26 cellular contexts compared by ENCODE assay signal in genomic region chr1:64036549-64036948, GRCh38.
"Had no signal": no experiment of that assay in that cellular context is flagged by ENCODE, and none has a peak within 500 bp of the region (broad histone marks: within the 10 kb centered on the region; RNA-seq: fewer than 3 reads in every experiment).

No MANE protein-coding gene starts in this region.

- H3K27me3 Mint-ChIP-seq: activated CD4-positive, alpha-beta T cell treated with anti-CD3 and anti-CD28 coated beads, Interleukin-2, amount 10 ng/mL, durations not matched to agents 7 days and 5 days had no signal

- H3K4me1 ChIP-seq: colonic mucosa had no signal

- H3K36me3 ChIP-seq: ascending aorta, colonic mucosa, esophagus squamous epithelium, gastroesophageal sphincter, heart right ventricle had no signal

- DNase-seq: activated CD4-positive, alpha-beta memory T cell treated with anti-CD3 and anti-CD28 coated beads, Interleukin-2, amount 10 ng/mL, durations not matched to agents 7 days and 5 days; activated CD4-positive, alpha-beta T cell treated with anti-CD3 and anti-CD28 coated beads for 36 hours; activated CD4-positive, alpha-beta T cell treated with anti-CD3 and anti-CD28 coated beads, Interleukin-2, amount 10 ng/mL, durations not matched to agents 7 days and 5 days; activated CD4-positive, alpha-beta T cell treated with anti-CD3 and anti-CD28 coated beads, Interleukin-2, amount 50 U/mL, for 4 hours; activated CD4-positive, CD25-positive, alpha-beta regulatory T cell; activated CD4-positive, CD25-positive, alpha-beta regulatory T cell treated with anti-CD3 and anti-CD28 coated beads, Interleukin-2, amount 50 U/mL, for 72 hours; activated CD8-positive, alpha-beta memory T cell treated with anti-CD3 and anti-CD28 coated beads, Interleukin-2, amount 50 U/mL, for 48 hours; activated gamma-delta T cell; activated naive CD4-positive, alpha-beta T cell; activated naive CD4-positive, alpha-beta T cell treated with anti-CD3 and anti-CD28 coated beads, Interleukin-2, amount 10 ng/mL, durations not matched to agents 7 days and 5 days; activated naive CD8-positive, alpha-beta T cell treated with anti-CD3 and anti-CD28 coated beads, Interleukin-2, amount 10 ng/mL, durations not matched to agents 7 days and 5 days; activated T-cell treated with anti-CD3 and anti-CD28 coated beads for 4 hours; activated T-cell treated with anti-CD3 and anti-CD28 coated beads, Interleukin-2, amount 50 U/mL, for 24 hours; activated T-cell treated with anti-CD3 and anti-CD28 coated beads, Interleukin-2, amount 50 U/mL, for 72 hours; body of pancreas; caudate nucleus; colonic mucosa; effector CD8-positive, alpha-beta T cell; esophagus squamous epithelium; foreskin melanocyte; heart right ventricle; T-helper 2 cell had no signal

- H3K27me3 ChIP-seq: ascending aorta, body of pancreas, colonic mucosa, esophagus squamous epithelium, gastroesophageal sphincter, heart right ventricle had no signal

- H3K27ac Mint-ChIP-seq: activated CD4-positive, alpha-beta memory T cell treated with anti-CD3 and anti-CD28 coated beads, Interleukin-2, amount 10 ng/mL, durations not matched to agents 7 days and 5 days; activated CD4-positive, alpha-beta T cell treated with anti-CD3 and anti-CD28 coated beads for 36 hours; activated CD4-positive, alpha-beta T cell treated with anti-CD3 and anti-CD28 coated beads, Interleukin-2, amount 10 ng/mL, durations not matched to agents 7 days and 5 days; activated naive CD4-positive, alpha-beta T cell treated with anti-CD3 and anti-CD28 coated beads, Interleukin-2, amount 10 ng/mL, durations not matched to agents 7 days and 5 days; activated naive CD4-positive, alpha-beta T cell treated with anti-CD3 and anti-CD28 coated beads, Interleukin-2, amount 50 U/mL, for 72 hours; activated naive CD8-positive, alpha-beta T cell treated with anti-CD3 and anti-CD28 coated beads, Interleukin-2, amount 10 ng/mL, durations not matched to agents 7 days and 5 days; activated T-cell treated with anti-CD3 and anti-CD28 coated beads, Interleukin-2, amount 50 U/mL, for 24 hours; activated T-cell treated with anti-CD3 and anti-CD28 coated beads, Interleukin-2, amount 50 U/mL, for 72 hours had no signal

- H3K4me1 Mint-ChIP-seq: activated CD4-positive, alpha-beta memory T cell treated with anti-CD3 and anti-CD28 coated beads, Interleukin-2, amount 10 ng/mL, durations not matched to agents 7 days and 5 days; activated CD4-positive, alpha-beta T cell treated with anti-CD3 and anti-CD28 coated beads for 36 hours; activated CD4-positive, alpha-beta T cell treated with anti-CD3 and anti-CD28 coated beads, Interleukin-2, amount 10 ng/mL, durations not matched to agents 7 days and 5 days; activated naive CD4-positive, alpha-beta T cell treated with anti-CD3 and anti-CD28 coated beads, Interleukin-2, amount 10 ng/mL, durations not matched to agents 7 days and 5 days; activated naive CD8-positive, alpha-beta T cell treated with anti-CD3 and anti-CD28 coated beads, Interleukin-2, amount 10 ng/mL, durations not matched to agents 7 days and 5 days had no signal

- H3K4me3 Mint-ChIP-seq: activated CD4-positive, alpha-beta memory T cell treated with anti-CD3 and anti-CD28 coated beads, Interleukin-2, amount 10 ng/mL, durations not matched to agents 7 days and 5 days; activated CD4-positive, alpha-beta T cell treated with anti-CD3 and anti-CD28 coated beads for 36 hours; activated CD4-positive, alpha-beta T cell treated with anti-CD3 and anti-CD28 coated beads, Interleukin-2, amount 10 ng/mL, durations not matched to agents 7 days and 5 days; activated naive CD4-positive, alpha-beta T cell treated with anti-CD3 and anti-CD28 coated beads, Interleukin-2, amount 10 ng/mL, durations not matched to agents 7 days and 5 days; activated naive CD8-positive, alpha-beta T cell treated with anti-CD3 and anti-CD28 coated beads, Interleukin-2, amount 10 ng/mL, durations not matched to agents 7 days and 5 days; activated T-cell treated with anti-CD3 and anti-CD28 coated beads, Interleukin-2, amount 50 U/mL, for 24 hours; activated T-cell treated with anti-CD3 and anti-CD28 coated beads, Interleukin-2, amount 50 U/mL, for 72 hours had no signal

- H3K36me3 Mint-ChIP-seq: activated naive CD4-positive, alpha-beta T cell treated with anti-CD3 and anti-CD28 coated beads, Interleukin-2, amount 10 ng/mL, durations not matched to agents 7 days and 5 days; activated naive CD4-positive, alpha-beta T cell treated with anti-CD3 and anti-CD28 coated beads, Interleukin-2, amount 50 U/mL, for 72 hours; activated naive CD8-positive, alpha-beta T cell treated with anti-CD3 and anti-CD28 coated beads, Interleukin-2, amount 10 ng/mL, durations not matched to agents 7 days and 5 days had no signal

- H3K9me3 Mint-ChIP-seq: activated CD4-positive, alpha-beta memory T cell treated with anti-CD3 and anti-CD28 coated beads, Interleukin-2, amount 10 ng/mL, durations not matched to agents 7 days and 5 days; activated CD4-positive, alpha-beta T cell treated with anti-CD3 and anti-CD28 coated beads, Interleukin-2, amount 10 ng/mL, durations not matched to agents 7 days and 5 days; activated naive CD4-positive, alpha-beta T cell treated with anti-CD3 and anti-CD28 coated beads, Interleukin-2, amount 10 ng/mL, durations not matched to agents 7 days and 5 days; activated naive CD8-positive, alpha-beta T cell treated with anti-CD3 and anti-CD28 coated beads, Interleukin-2, amount 10 ng/mL, durations not matched to agents 7 days and 5 days; activated T-cell treated with anti-CD3 and anti-CD28 coated beads, Interleukin-2, amount 50 U/mL, for 24 hours; activated T-cell treated with anti-CD3 and anti-CD28 coated beads, Interleukin-2, amount 50 U/mL, for 72 hours had no signal

- H3K4me3 ChIP-seq: ascending aorta, body of pancreas, colonic mucosa, esophagus squamous epithelium, gastroesophageal sphincter, heart right ventricle had no signal

- H3K9me3 ChIP-seq: ascending aorta, body of pancreas, colonic mucosa, esophagus squamous epithelium, gastroesophageal sphincter, heart right ventricle had no signal

- H3K27ac ChIP-seq: body of pancreas, colonic mucosa, epithelial cell of prostate, esophagus squamous epithelium, gastroesophageal sphincter, heart right ventricle had no signal

- ATAC-seq: activated CD4-positive, alpha-beta T cell treated with anti-CD3 and anti-CD28 coated beads for 36 hours; activated naive CD4-positive, alpha-beta T cell treated with anti-CD3 and anti-CD28 coated beads, Interleukin-2, amount 50 U/mL, for 72 hours; activated T-cell treated with anti-CD3 and anti-CD28 coated beads, Interleukin-2, amount 50 U/mL, for 72 hours; body of pancreas; gastroesophageal sphincter; heart right ventricle had no signal
